8 cellular contexts compared by ENCODE assay signal in genomic region chr3:101829066-101829830, GRCh38. TPM values are rescaled to one million over a fixed set of nuclear protein-coding genes. Genes with fewer than 3 reads are reported as not detected.
DNase-seq lines count a peak whose midpoint lies in the region; ATAC-seq and TF ChIP-seq lines count a peak whose summit lies in the region.

No MANE protein-coding gene starts in this region.

- peak overlapping the region; percentile 13 to 63 (median 58) for H3K4me3 ChIP-seq in sigmoid colon

- TF ChIP-seq EP300 in sigmoid colon (IDR thresholded peaks at IDR 0.05) = no peak

- H3K9me3 ChIP-seq in sigmoid colon = no peaks in the 10 kb centered on the region

- H3K36me3 ChIP-seq in sigmoid colon = no peaks in the 10 kb centered on the region

- peaks cover 0 to 43% (median 39%) of the 10 kb centered on the region in 4 donors for H3K4me1 ChIP-seq in sigmoid colon

- intact Hi-C loops in head of caudate nucleus (cut with DNase I) = no loop called here
- intact Hi-C loops in sigmoid colon (cut with DNase I) = loop anchor here (2.0 to 5.0 kb wide), 2 partner anchors 20 to 303 kb away; partner anchors contain the start of gene NFKBIZ

- no peaks in the 10 kb centered on the region for H3K27me3 ChIP-seq in sigmoid colon

- DNase-seq in C1 segment of cervical spinal cord (lab: John Stamatoyannopoulos, UW) (peak in 9 of 14 donors; percentile 7 to 34 (median 22)), HT-29 (ENCODE audit: low spot score) (peak; percentile 26), head of caudate nucleus (peak in 26 of 42 donors; percentile 7 to 74 (median 36)), sigmoid colon (peak; percentile 92), occipital lobe (lab: John Stamatoyannopoulos, UW) (no peak), DMS79 (lab: John Stamatoyannopoulos, UW) (no peak)
- peak; percentile 58 for DNase-seq in activated T-cell treated with anti-CD3 and anti-CD28 coated beads, Interleukin-2, amount 50 U/mL, for 1 hour

- ATAC-seq in GM21367 (IDR thresholded peaks at IDR 0.05; ENCODE audit: unreplicated experiment) = peak; percentile 49

- TF ChIP-seq CTCF in sigmoid colon (IDR thresholded peaks at IDR 0.05) = no peak

- H3K27ac ChIP-seq in sigmoid colon = peak overlapping the region; percentile 85 to 93 (median 92)

- 17 to 18% methylated on average over 8 of the region's 8 CpGs for WGBS in sigmoid colon, 2 donors

- peak in 1 of 2 donors; percentile 23 for TF ChIP-seq POLR2A in sigmoid colon (IDR thresholded peaks at IDR 0.05)

RNA-seq across cellular contexts. Expression of gene NFKBIZ, which starts 20.1 kb away (rescaled TPM):
- 51.0 and 53.2 TPM in 2 replicates for total RNA-seq in HT-29 (2014; rRNA removed; shearing (Covaris generic))
- total RNA-seq in sigmoid colon (100 to 1,000 TPM in 1 of 4 donors, 10 to 100 TPM in 3; 49.9 to 121 (median 58.1) TPM), occipital lobe (2.3 TPM)
- polyA plus RNA-seq in sigmoid colon = 10 to 100 TPM in 2 of 3 donors, 1 to 10 TPM in 1; 4.2 to 55.0 (median 14.3) TPM

RNA-seq across cellular contexts. Expression of gene NXPE3, which starts 50.2 kb away (rescaled TPM):
- total RNA-seq in HT-29 (2014; rRNA removed; shearing (Covaris generic)) = 1.5 and 3.3 TPM in 2 replicates
- 10 to 100 TPM; 11.5 to 15.8 (median 13.2) TPM for total RNA-seq in sigmoid colon
- 1 to 10 TPM in 2 of 3 donors, under 1 TPM in 1; 0.92 to 8.8 (median 1.8) TPM for polyA plus RNA-seq in sigmoid colon
- 21.1 TPM for total RNA-seq in occipital lobe

Comparison
In these comparisons a context has a peak if more than half of its experiments do, and no peak if none do; other contexts are left out.
1. DNase-seq: peak in C1 segment of cervical spinal cord (9 of 14), HT-29 (single experiment), activated T-cell treated with anti-CD3 and anti-CD28 coated beads, Interleukin-2, amount 50 U/mL, for 1 hour (single experiment), head of caudate nucleus (26 of 42) and sigmoid colon (single experiment); none in occipital lobe (single experiment) and DMS79 (single experiment).
2. RNA of gene NFKBIZ, which starts 20.1 kb away (total RNA-seq): 49.9 to 121 TPM in sigmoid colon and 51.0 to 53.2 TPM in HT-29; 2.3 TPM in occipital lobe (single experiment); every median in the first group is over 10 times any median in the second.